1 cellular context compared by ENCODE assay signal in genomic region chr21:44908496-44908895, GRCh38.
TF ChIP-seq lines count a peak whose summit lies in the region.

No MANE protein-coding gene starts in this region.

TF ChIP-seq in K562, 482 proteins besides CTCF, POLR2A, EP300 and RAD21:
- TF ChIP-seq ZNF586 (CRISPR knock-in tag; conservative IDR thresholded peaks at IDR 0.05), result no peak
- TF ChIP-seq HBP1 (CRISPR knock-in tag; IDR thresholded peaks at IDR 0.05), result no peak
- TF ChIP-seq TRIM28 (IDR thresholded peaks at IDR 0.05), result no peak
- TF ChIP-seq GABPB1 (CRISPR knock-in tag; IDR thresholded peaks at IDR 0.05), result no peak
- no peak for TF ChIP-seq CC2D1A (IDR thresholded peaks at IDR 0.05)
- TF ChIP-seq MYNN (IDR thresholded peaks at IDR 0.05), result no peak
- TF ChIP-seq MYNN (CRISPR knock-in tag; IDR thresholded peaks at IDR 0.05), result no peak
- no peak for TF ChIP-seq TAL1 (IDR thresholded peaks at IDR 0.05)
- TF ChIP-seq ZNF146 (CRISPR knock-in tag; IDR thresholded peaks at IDR 0.05; ENCODE audit: unreplicated experiment), result no peak
- TF ChIP-seq ZNF785 (CRISPR knock-in tag; IDR thresholded peaks at IDR 0.05), result no peak
- TF ChIP-seq ZBTB7A (IDR thresholded peaks at IDR 0.05; ENCODE audit: borderline replicate concordance, control insufficient read depth, low read depth, low read length), result no peak
- no peak for TF ChIP-seq HMGN3 (IDR thresholded peaks at IDR 0.05; ENCODE audit: borderline replicate concordance, extremely low read depth, insufficient read length, low read depth, low read length)
- no peak for TF ChIP-seq ZNF668 (CRISPR knock-in tag; IDR thresholded peaks at IDR 0.05)
- no peak for TF ChIP-seq GTF3C2 (IDR thresholded peaks at IDR 0.05; ENCODE audit: borderline replicate concordance, extremely low read depth, insufficient read length)
- TF ChIP-seq NONO (IDR thresholded peaks at IDR 0.05; ENCODE audit: low read depth in 2 of 2, low read length in 1 of 2), result no peak
- no peak for TF ChIP-seq PHF20 (IDR thresholded peaks at IDR 0.05; ENCODE audit: partially characterized antibody)
- no peak for TF ChIP-seq RBBP5 (IDR thresholded peaks at IDR 0.05; ENCODE audit: borderline replicate concordance, insufficient read depth, low read length, poor library complexity, severe bottlenecking)
- no peak for TF ChIP-seq NR1H2 (CRISPR knock-in tag; IDR thresholded peaks at IDR 0.05)
- no peak for TF ChIP-seq CBX3 (IDR thresholded peaks at IDR 0.05; ENCODE audit: borderline replicate concordance in 1 of 2, low read length in 2 of 2)
- TF ChIP-seq, protein P1, sequence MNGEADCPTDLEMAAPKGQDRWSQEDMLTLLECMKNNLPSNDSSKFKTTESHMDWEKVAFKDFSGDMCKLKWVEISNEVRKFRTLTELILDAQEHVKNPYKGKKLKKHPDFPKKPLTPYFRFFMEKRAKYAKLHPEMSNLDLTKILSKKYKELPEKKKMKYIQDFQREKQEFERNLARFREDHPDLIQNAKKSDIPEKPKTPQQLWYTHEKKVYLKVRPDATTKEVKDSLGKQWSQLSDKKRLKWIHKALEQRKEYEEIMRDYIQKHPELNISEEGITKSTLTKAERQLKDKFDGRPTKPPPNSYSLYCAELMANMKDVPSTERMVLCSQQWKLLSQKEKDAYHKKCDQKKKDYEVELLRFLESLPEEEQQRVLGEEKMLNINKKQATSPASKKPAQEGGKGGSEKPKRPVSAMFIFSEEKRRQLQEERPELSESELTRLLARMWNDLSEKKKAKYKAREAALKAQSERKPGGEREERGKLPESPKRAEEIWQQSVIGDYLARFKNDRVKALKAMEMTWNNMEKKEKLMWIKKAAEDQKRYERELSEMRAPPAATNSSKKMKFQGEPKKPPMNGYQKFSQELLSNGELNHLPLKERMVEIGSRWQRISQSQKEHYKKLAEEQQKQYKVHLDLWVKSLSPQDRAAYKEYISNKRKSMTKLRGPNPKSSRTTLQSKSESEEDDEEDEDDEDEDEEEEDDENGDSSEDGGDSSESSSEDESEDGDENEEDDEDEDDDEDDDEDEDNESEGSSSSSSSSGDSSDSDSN (IDR thresholded peaks at IDR 0.05; ENCODE audit: borderline replicate concordance in 1 of 2, low read depth in 2 of 2, low read length in 2 of 2), result no peak
